ENCODE assay signal across 8 cellular contexts in the genomic region with DNA sequence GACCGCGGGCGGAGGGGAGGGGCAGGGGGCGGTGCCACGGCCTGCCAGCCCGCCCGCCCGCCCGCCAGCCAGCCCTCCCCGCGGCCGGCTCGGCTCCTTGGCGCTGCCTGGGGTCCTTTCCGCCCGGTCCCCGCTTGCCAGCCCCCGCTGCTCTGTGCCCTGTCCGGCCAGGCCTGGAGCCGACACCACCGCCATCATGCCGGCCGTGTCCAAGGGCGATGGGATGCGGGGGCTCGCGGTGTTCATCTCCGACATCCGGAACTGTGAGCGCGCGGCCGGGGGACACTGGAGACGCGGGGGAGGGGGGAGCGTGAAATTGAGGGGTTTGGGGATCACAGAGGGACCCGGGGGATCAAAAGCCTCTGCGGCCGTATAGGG. TPM values are rescaled to one million over a fixed set of nuclear protein-coding genes. Genes with fewer than 3 reads are reported as not detected.
A peak's percentile ranks its signal among the peaks of the same experiment; 100 is the strongest.
DNase-seq lines count a peak whose midpoint lies in the region; ATAC-seq and TF ChIP-seq lines count a peak whose summit lies in the region.

A gene (plus strand): TSS at position 64 of the 378 bp plus-strand sequence. CDS start 133 bp downstream, at position 197.

- peaks cover 21% of the 10 kb centered on the region for H3K36me3 ChIP-seq in SJSA1
- H3K36me3 ChIP-seq in fibroblast of lung (ENCODE audit: control insufficient read depth, insufficient read depth, low read length): no peaks in the 10 kb centered on the region

- H3K9me3 ChIP-seq in SJSA1 (replicated peaks) (no peaks in the 10 kb centered on the region), fibroblast of lung (ENCODE audit: control insufficient read depth, insufficient read depth, low read depth, low read length) (no peaks in the 10 kb centered on the region)

- H3K4me2 ChIP-seq in fibroblast of lung (ENCODE audit: extremely low read depth, insufficient read depth, low read length): peak within 1 kb of the TSS; percentile 98

- H3K4me3 ChIP-seq in SJSA1: peak within 1 kb of the TSS; percentile 66
- H3K4me3 ChIP-seq in fibroblast of lung (replicated peaks in 1 of 4; ENCODE audit: control extremely low read depth in 1 of 4, insufficient read depth in 1 of 4, low read depth in 3 of 4, low read length in 4 of 4): peak within 1 kb of the TSS; percentile 71 to 98 (median 92)

- no peak for DNase-seq in SJSA1 (ENCODE audit: low read depth in 1 of 2, low spot score in 2 of 2)
- DNase-seq in fibroblast of lung (ENCODE audit: low read depth in 2 of 2): no peak
- no peak for DNase-seq in occipital lobe (lab: John Stamatoyannopoulos, UW)
- no peak for DNase-seq in SIG-M5 treated with dmso at 0.1 percent for 504 hours (lab: John Stamatoyannopoulos, UW; ENCODE audit: unreplicated experiment)
- DNase-seq in amygdala (lab: John Stamatoyannopoulos, UW): no peak
- no peak for DNase-seq in nucleus accumbens (lab: John Stamatoyannopoulos, UW)

- ATAC-seq in GM21528 (IDR thresholded peaks at IDR 0.05; ENCODE audit: low FRiP score, unreplicated experiment) (peak; percentile 7), HG03039 (IDR thresholded peaks at IDR 0.05; ENCODE audit: unreplicated experiment) (no peak)

- H3K9ac ChIP-seq in fibroblast of lung (ENCODE audit: insufficient read depth, low read length): peak within 1 kb of the TSS; percentile 90

- peak within 1 kb of the TSS; percentile 65 for H2AFZ ChIP-seq in fibroblast of lung (ENCODE audit: low read length)

- no peaks in the 10 kb centered on the region for H3K27me3 ChIP-seq in SJSA1 (replicated peaks)
- H3K27me3 ChIP-seq in fibroblast of lung (ENCODE audit: control insufficient read depth, insufficient read depth, low read length): no peaks in the 10 kb centered on the region

- no peaks in the 10 kb centered on the region for H4K20me1 ChIP-seq in fibroblast of lung (ENCODE audit: control insufficient read depth, extremely low read depth, insufficient read depth, low read length)

- peaks cover 46% of the 10 kb centered on the region for H3K79me2 ChIP-seq in fibroblast of lung (ENCODE audit: control insufficient read depth, insufficient read depth, low read length)

- H3K27ac ChIP-seq in SJSA1 (peak within 1 kb of the TSS; percentile 76), fibroblast of lung (ENCODE audit: insufficient read depth, low read length) (peak within 1 kb of the TSS; percentile 98)

- no peak for TF ChIP-seq CTCF in fibroblast of lung (conservative IDR thresholded peaks at IDR 0.05 in 1 of 2, IDR thresholded peaks at IDR 0.05 in 1 of 2; ENCODE audit: low read depth in 1 of 2, low read length in 2 of 2)

- peaks cover 20% of the 10 kb centered on the region for H3K4me1 ChIP-seq in SJSA1 (replicated peaks)
- H3K4me1 ChIP-seq in fibroblast of lung (ENCODE audit: control insufficient read depth, extremely low read depth, insufficient read depth, low read length): peaks cover 9% of the 10 kb centered on the region

RNA-seq across cellular contexts. Expression of the gene that starts here (rescaled TPM):
- total RNA-seq in SJSA1 (2014; rRNA removed; shearing (Covaris generic)): 87.8 and 103 TPM in 2 replicates
- 53.4 and 95.0 TPM in 2 replicates for total RNA-seq in fibroblast of lung
- 64.2 and 75.9 TPM in 2 replicates for polyA plus RNA-seq in fibroblast of lung
- polyA plus RNA-seq in fibroblast of lung (2012): 102 and 127 TPM in 2 replicates
- 174 and 193 TPM in 2 replicates for polyA minus RNA-seq in fibroblast of lung (ENCODE audit: low replicate concordance)
- 49.0 TPM for total RNA-seq in occipital lobe
